Comparison of ENCODE assay signal across 21 cellular contexts in the genomic region with DNA sequence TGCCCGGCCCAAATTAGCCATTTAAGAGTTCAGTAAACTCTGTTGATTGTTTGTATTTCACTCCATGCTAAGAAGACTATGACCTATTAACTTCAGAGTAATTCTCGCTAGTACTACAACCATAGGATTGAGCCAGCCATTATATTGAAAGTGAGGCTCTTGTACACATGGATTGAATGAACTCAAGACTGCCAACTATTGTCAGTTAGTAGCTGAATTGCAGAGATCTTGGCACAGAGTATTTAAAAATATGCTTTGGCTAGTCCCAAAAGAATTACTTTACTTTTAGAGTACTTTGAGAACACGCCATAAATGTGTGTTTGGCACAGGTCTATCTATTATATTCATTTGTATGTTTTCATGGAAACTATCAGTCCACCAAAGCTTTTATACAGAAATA.
DNase-seq lines count a peak whose midpoint lies in the region; ATAC-seq and TF ChIP-seq lines count a peak whose summit lies in the region.
"Had no signal": no experiment of that assay in that cellular context is flagged by ENCODE, and none has a peak within 500 bp of the region (broad histone marks: within the 10 kb centered on the region; RNA-seq: fewer than 3 reads in every experiment).

No MANE protein-coding gene starts in this region.

- ATAC-seq in right cardiac atrium (peak; percentile 56 to 63), left cardiac atrium (no peak), aorta (ENCODE audit: low FRiP score) (peak; percentile 43)
- ATAC-seq in activated naive CD8-positive, alpha-beta T cell treated with anti-CD3 and anti-CD28 coated beads, Interleukin-2, amount 50 U/mL, for 24 hours: no peak
- ATAC-seq: activated naive CD4-positive, alpha-beta T cell treated with anti-CD3 and anti-CD28 coated beads, Interleukin-2, amount 50 U/mL, for 72 hours; GM23338; lower lobe of right lung; T-helper 17 cell had no signal

- H3K36me3 Mint-ChIP-seq in activated naive CD8-positive, alpha-beta T cell treated with anti-CD3 and anti-CD28 coated beads, Interleukin-2, amount 50 U/mL, for 24 hours (ENCODE audit: low read depth): no peaks in the 10 kb centered on the region
- H3K36me3 Mint-ChIP-seq: activated naive CD4-positive, alpha-beta T cell treated with anti-CD3 and anti-CD28 coated beads, Interleukin-2, amount 50 U/mL, for 72 hours had no signal

- no peaks in the 10 kb centered on the region for H3K4me1 Mint-ChIP-seq in activated naive CD8-positive, alpha-beta T cell treated with anti-CD3 and anti-CD28 coated beads, Interleukin-2, amount 50 U/mL, for 24 hours
- H3K4me1 Mint-ChIP-seq: activated CD4-positive, alpha-beta T cell treated with anti-CD3 and anti-CD28 coated beads, Interleukin-2, amount 10 ng/mL, durations not matched to agents 24 days and 14 days; GM23338; T-helper 17 cell had no signal

- in situ Hi-C loops in astrocyte of the spinal cord (cut with HindIII; ENCODE audit: low sequenced_read_pairs): no loop called here

- no peaks in the 10 kb centered on the region for H3K36me3 ChIP-seq in aorta (ENCODE audit: control insufficient read depth in 1 of 2, insufficient read depth in 2 of 2, low read length in 1 of 2)
- H3K36me3 ChIP-seq: heart left ventricle, lower lobe of right lung, SJCRH30, suprapubic skin had no signal

- TF ChIP-seq CTCF in astrocyte of the spinal cord (IDR thresholded peaks at IDR 0.05; ENCODE audit: low read depth, low read length) (no peak), fibroblast of the aortic adventitia (IDR thresholded peaks at IDR 0.05; ENCODE audit: insufficient read depth, low read length) (no peak)

- H3K4me1 ChIP-seq in right cardiac atrium (ENCODE audit: control insufficient read depth, insufficient read depth, low read length): no peaks in the 10 kb centered on the region
- H3K4me1 ChIP-seq in aorta (ENCODE audit: control insufficient read depth in 1 of 2, insufficient read depth in 2 of 2, low read length in 2 of 2): peaks cover 1 to 8% of the 10 kb centered on the region in 2 donors
- H3K4me1 ChIP-seq: lower lobe of right lung, SJCRH30 had no signal

- H3K9me3 Mint-ChIP-seq in activated naive CD8-positive, alpha-beta T cell treated with anti-CD3 and anti-CD28 coated beads, Interleukin-2, amount 50 U/mL, for 24 hours: no peaks in the 10 kb centered on the region
- H3K9me3 Mint-ChIP-seq: activated CD4-positive, alpha-beta T cell treated with anti-CD3 and anti-CD28 coated beads, Interleukin-2, amount 10 ng/mL, durations not matched to agents 24 days and 14 days; GM23338 had no signal

- no peak overlapping the region for H3K4me3 ChIP-seq in right cardiac atrium (ENCODE audit: low read length)
- H3K4me3 ChIP-seq in astrocyte of the spinal cord (ENCODE audit: low read depth, low read length): no peak overlapping the region
- no peak overlapping the region for H3K4me3 ChIP-seq in fibroblast of the aortic adventitia (ENCODE audit: low read depth, low read length)
- no peak overlapping the region for H3K4me3 ChIP-seq in aorta (ENCODE audit: low read length in 2 of 2)
- H3K4me3 ChIP-seq: GM23338, heart left ventricle, lower lobe of right lung, SJCRH30, suprapubic skin had no signal

- no peak overlapping the region for H3K4me3 Mint-ChIP-seq in activated naive CD8-positive, alpha-beta T cell treated with anti-CD3 and anti-CD28 coated beads, Interleukin-2, amount 50 U/mL, for 24 hours
- H3K4me3 Mint-ChIP-seq: activated CD4-positive, alpha-beta T cell treated with anti-CD3 and anti-CD28 coated beads, Interleukin-2, amount 10 ng/mL, durations not matched to agents 24 days and 14 days; GM23338; T-helper 17 cell had no signal

- H3K27ac ChIP-seq in right cardiac atrium (ENCODE audit: low read length): no peak overlapping the region
- peak overlapping the region; percentile 77 to 90 for H3K27ac ChIP-seq in aorta (ENCODE audit: low read depth in 1 of 2, low read length in 2 of 2)
- H3K27ac ChIP-seq: lower lobe of right lung, suprapubic skin had no signal

- no peak overlapping the region for H3K27ac Mint-ChIP-seq in activated naive CD8-positive, alpha-beta T cell treated with anti-CD3 and anti-CD28 coated beads, Interleukin-2, amount 50 U/mL, for 24 hours
- H3K27ac Mint-ChIP-seq: activated CD4-positive, alpha-beta T cell treated with anti-CD3 and anti-CD28 coated beads, Interleukin-2, amount 10 ng/mL, durations not matched to agents 24 days and 14 days; activated naive CD4-positive, alpha-beta T cell treated with anti-CD3 and anti-CD28 coated beads, Interleukin-2, amount 50 U/mL, for 72 hours; GM23338; T-helper 17 cell had no signal

- no peak for DNase-seq in right cardiac atrium
- DNase-seq in left cardiac atrium: no peak
- peak; percentile 13 for DNase-seq in astrocyte of the spinal cord (ENCODE audit: low read depth, low spot score)
- DNase-seq in fibroblast of the aortic adventitia (ENCODE audit: low read depth): peak; percentile 86
- no peak for DNase-seq in aorta
- DNase-seq in NCI-H1436 treated with DMSO at 0.1 percent for 48 hours (lab: John Stamatoyannopoulos, UW): no peak
- DNase-seq in activated naive CD8-positive, alpha-beta T cell treated with anti-CD3 and anti-CD28 coated beads, Interleukin-2, amount 50 U/mL, for 24 hours: no peak
- DNase-seq in hypothalamus (lab: John Stamatoyannopoulos, UW): no peak
- DNase-seq: ACHN; activated CD4-positive, alpha-beta T cell treated with anti-CD3 and anti-CD28 coated beads, Interleukin-2, amount 10 ng/mL, durations not matched to agents 24 days and 14 days; DMS153; GDM1; heart left ventricle; lower lobe of right lung; NCI-H82; OCI-M1; SJCRH30; T-helper 17 cell had no signal

- no peaks in the 10 kb centered on the region for H3K27me3 Mint-ChIP-seq in activated naive CD8-positive, alpha-beta T cell treated with anti-CD3 and anti-CD28 coated beads, Interleukin-2, amount 50 U/mL, for 24 hours
- H3K27me3 Mint-ChIP-seq: activated CD4-positive, alpha-beta T cell treated with anti-CD3 and anti-CD28 coated beads, Interleukin-2, amount 10 ng/mL, durations not matched to agents 24 days and 14 days; T-helper 17 cell had no signal

- intact Hi-C loops in right cardiac atrium (cut with DNase I) (no loop called here), left cardiac atrium (cut with DNase I) (no loop called here), aorta (cut with DNase I) (no loop called here)

- no peaks in the 10 kb centered on the region for H3K9me3 ChIP-seq in right cardiac atrium (ENCODE audit: control insufficient read depth, low read length)
- H3K9me3 ChIP-seq in aorta (ENCODE audit: control insufficient read depth, low read length): no peaks in the 10 kb centered on the region
- H3K9me3 ChIP-seq: heart left ventricle, lower lobe of right lung, SJCRH30, suprapubic skin had no signal

- WGBS in right cardiac atrium: 55% methylated on average over 3 of the region's 3 CpGs
- 28 to 31% methylated on average over 3 of the region's 3 CpGs for WGBS in aorta, 2 donors

- H3K27me3 ChIP-seq in right cardiac atrium (ENCODE audit: control insufficient read depth, insufficient read depth): no peaks in the 10 kb centered on the region
- H3K27me3 ChIP-seq in aorta (ENCODE audit: control insufficient read depth in 1 of 2, insufficient read depth in 2 of 2, low read length in 1 of 2): no peaks in the 10 kb centered on the region
- H3K27me3 ChIP-seq: heart left ventricle, SJCRH30, suprapubic skin had no signal

Comparison
In these comparisons a context has a peak if more than half of its experiments do, and no peak if none do; other contexts are left out.
1. ATAC-seq: peak in right cardiac atrium (2 of 2) and aorta (single experiment); none in left cardiac atrium (0 of 2) and activated naive CD8-positive, alpha-beta T cell treated with anti-CD3 and anti-CD28 coated beads, Interleukin-2, amount 50 U/mL, for 24 hours (single experiment).
2. DNase-seq: peak in astrocyte of the spinal cord (single experiment) and fibroblast of the aortic adventitia (single experiment); none in right cardiac atrium (0 of 3), left cardiac atrium (single experiment), aorta (0 of 2), NCI-H1436 treated with DMSO at 0.1 percent for 48 hours (single experiment), activated naive CD8-positive, alpha-beta T cell treated with anti-CD3 and anti-CD28 coated beads, Interleukin-2, amount 50 U/mL, for 24 hours (single experiment) and hypothalamus (0 of 51).